15 cellular contexts compared by ENCODE assay signal in the genomic region with DNA sequence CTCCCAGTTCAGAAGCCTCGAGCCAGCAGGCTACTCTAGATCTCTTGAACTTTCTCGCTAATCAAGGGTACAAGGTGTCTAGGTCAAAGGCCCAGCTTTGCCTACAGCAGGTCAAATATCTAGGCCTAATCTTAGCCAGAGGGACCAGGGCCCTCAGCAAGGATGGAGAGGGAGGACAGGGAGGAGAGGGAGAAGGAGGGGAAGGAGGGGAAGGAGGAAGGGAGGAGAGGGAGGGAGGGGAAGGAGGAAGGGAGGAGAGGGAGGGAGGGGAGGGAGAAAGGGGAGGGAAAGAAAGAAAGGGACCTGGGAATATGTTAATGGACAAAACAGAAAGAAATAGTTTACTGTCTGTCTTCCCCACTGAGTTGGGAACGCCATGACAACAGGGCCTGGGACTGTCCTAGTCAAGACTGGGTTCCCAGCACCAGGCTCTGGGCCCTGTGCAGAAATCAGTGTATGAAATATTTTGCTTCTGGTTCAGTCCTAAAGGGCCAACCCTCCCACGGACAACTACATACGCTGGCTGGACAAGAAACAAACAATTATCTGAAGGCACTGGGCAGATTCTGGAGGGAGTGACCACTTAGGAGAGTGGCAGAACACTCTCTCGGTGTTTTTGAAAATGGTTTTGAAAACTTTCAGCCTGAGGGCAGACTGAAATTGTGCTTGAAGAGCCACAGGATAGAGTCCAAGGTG. TPM values are rescaled to one million over a fixed set of nuclear protein-coding genes. Genes with fewer than 3 reads are reported as not detected.
"Had no signal": no experiment of that assay in that cellular context is flagged by ENCODE, and none has a peak within 500 bp of the region (broad histone marks: within the 10 kb centered on the region; RNA-seq: fewer than 3 reads in every experiment).

No MANE protein-coding gene starts in this region.

- H3K27me3 Mint-ChIP-seq: activated B cell treated with CpG ODN at 0.5 μM for 24 hours; activated CD4-positive, alpha-beta T cell treated with anti-CD3 and anti-CD28 coated beads, Interleukin-2, amount 10 ng/mL, durations not matched to agents 24 days and 14 days had no signal

- H3K27me3 ChIP-seq: neutrophil, right atrium auricular region, tibial artery had no signal

- H3K4me3 Mint-ChIP-seq: activated B cell treated with CpG ODN at 0.5 μM for 24 hours; activated CD4-positive, alpha-beta T cell treated with anti-CD3 and anti-CD28 coated beads, Interleukin-2, amount 10 ng/mL, durations not matched to agents 24 days and 14 days had no signal

- H3K4me3 ChIP-seq: lung, right atrium auricular region, tibial artery had no signal

- H3K27ac Mint-ChIP-seq: activated B cell treated with CpG ODN at 0.5 μM for 24 hours; activated CD4-positive, alpha-beta T cell treated with anti-CD3 and anti-CD28 coated beads, Interleukin-2, amount 10 ng/mL, durations not matched to agents 24 days and 14 days had no signal

- H3K27ac ChIP-seq: epithelial cell of prostate, neutrophil, tibial artery had no signal

- H3K9me3 Mint-ChIP-seq: activated B cell treated with CpG ODN at 0.5 μM for 24 hours; activated CD4-positive, alpha-beta T cell treated with anti-CD3 and anti-CD28 coated beads, Interleukin-2, amount 10 ng/mL, durations not matched to agents 24 days and 14 days had no signal

- DNase-seq: activated B cell treated with CpG ODN at 0.5 μM for 24 hours; activated CD4-positive, alpha-beta T cell treated with anti-CD3 and anti-CD28 coated beads, Interleukin-2, amount 10 ng/mL, durations not matched to agents 24 days and 14 days; activated gamma-delta T cell; central memory CD4-positive, alpha-beta T cell; cortex of kidney; effector CD8-positive, alpha-beta T cell; hypothalamus; midbrain; small intestine; tibial artery had no signal

- H3K9me3 ChIP-seq: neutrophil, right atrium auricular region, tibial artery had no signal

RNA-seq across cellular contexts. Expression of gene LGALS7B, which starts 38.0 kb away (rescaled TPM):
- total RNA-seq: activated B cell treated with CpG ODN at 0.5 μM for 24 hours; activated CD4-positive, alpha-beta T cell treated with anti-CD3 and anti-CD28 coated beads, Interleukin-2, amount 10 ng/mL, durations not matched to agents 24 days and 14 days; activated CD8-positive, alpha-beta memory T cell treated with anti-CD3 and anti-CD28 coated beads for 36 hours had no signal
